ENCODE assay signal across 22 cellular contexts in the genomic region with DNA sequence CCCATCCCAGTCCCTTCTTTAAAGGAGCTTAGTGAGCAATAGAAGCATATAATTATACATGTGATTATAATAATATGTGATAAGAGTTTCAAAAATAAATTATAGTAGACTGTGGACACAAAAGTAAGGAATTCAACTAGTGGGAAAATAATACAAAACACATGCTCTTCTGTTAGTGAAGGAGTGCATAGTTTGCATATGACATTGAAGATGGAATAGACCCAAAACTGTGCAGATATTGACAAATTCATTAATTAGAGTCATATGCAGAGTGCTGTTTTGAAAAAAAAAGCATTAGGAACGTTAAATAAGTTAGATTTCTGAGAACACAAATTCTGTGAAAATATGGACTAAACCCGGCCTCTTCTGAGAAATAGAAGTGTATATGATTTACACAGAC.
"Had no signal": no experiment of that assay in that cellular context is flagged by ENCODE, and none has a peak within 500 bp of the region (broad histone marks: within the 10 kb centered on the region; RNA-seq: fewer than 3 reads in every experiment).

No MANE protein-coding gene starts in this region.

- H3K4me3 ChIP-seq: gastroesophageal sphincter, heart left ventricle, hepatocyte, neural progenitor cell, right lobe of liver, suprapubic skin, transverse colon, upper lobe of right lung, uterus had no signal

- H3K4me1 ChIP-seq: foreskin keratinocyte, gastroesophageal sphincter, parathyroid adenoma, right lobe of liver, transverse colon, upper lobe of right lung, uterus had no signal

- H3K27ac ChIP-seq: epithelial cell of prostate, foreskin keratinocyte, gastroesophageal sphincter, heart left ventricle, hepatocyte, neural progenitor cell, parathyroid adenoma, right lobe of liver, suprapubic skin, transverse colon, upper lobe of right lung, uterus had no signal

- DNase-seq: cortex of kidney; foreskin keratinocyte; heart left ventricle; kidney; mesendoderm; midbrain; naive thymus-derived CD4-positive, alpha-beta T cell; right lobe of liver; small intestine; stimulated activated CD4-positive, alpha-beta T cell treated with anti-CD3 and anti-CD28 coated beads, Interleukin-15, amount 100 ng/mL, for 24 hours; stimulated activated CD4-positive, alpha-beta T cell treated with anti-CD3 and anti-CD28 coated beads, Interleukin-2, amount 100 ng/mL, for 48 hours; stimulated activated naive CD4-positive, alpha-beta T cell; stimulated activated naive CD8-positive, alpha-beta T cell treated with anti-CD3 and anti-CD28 coated beads, Interleukin-15, amount 100 ng/mL, for 72 hours; transverse colon; upper lobe of right lung; uterus had no signal

- H3K9ac ChIP-seq: neural progenitor cell, parathyroid adenoma had no signal

- H3K9me3 ChIP-seq: gastroesophageal sphincter, heart left ventricle, right lobe of liver, suprapubic skin, transverse colon, upper lobe of right lung, uterus had no signal

- H3K27me3 ChIP-seq: heart left ventricle, neural progenitor cell, right lobe of liver, suprapubic skin, transverse colon, upper lobe of right lung, uterus had no signal

- H3K36me3 ChIP-seq: gastroesophageal sphincter, heart left ventricle, neural progenitor cell, right lobe of liver, suprapubic skin, transverse colon, upper lobe of right lung, uterus had no signal
